Comparison of ENCODE assay signal across 9 cellular contexts in the genomic region with DNA sequence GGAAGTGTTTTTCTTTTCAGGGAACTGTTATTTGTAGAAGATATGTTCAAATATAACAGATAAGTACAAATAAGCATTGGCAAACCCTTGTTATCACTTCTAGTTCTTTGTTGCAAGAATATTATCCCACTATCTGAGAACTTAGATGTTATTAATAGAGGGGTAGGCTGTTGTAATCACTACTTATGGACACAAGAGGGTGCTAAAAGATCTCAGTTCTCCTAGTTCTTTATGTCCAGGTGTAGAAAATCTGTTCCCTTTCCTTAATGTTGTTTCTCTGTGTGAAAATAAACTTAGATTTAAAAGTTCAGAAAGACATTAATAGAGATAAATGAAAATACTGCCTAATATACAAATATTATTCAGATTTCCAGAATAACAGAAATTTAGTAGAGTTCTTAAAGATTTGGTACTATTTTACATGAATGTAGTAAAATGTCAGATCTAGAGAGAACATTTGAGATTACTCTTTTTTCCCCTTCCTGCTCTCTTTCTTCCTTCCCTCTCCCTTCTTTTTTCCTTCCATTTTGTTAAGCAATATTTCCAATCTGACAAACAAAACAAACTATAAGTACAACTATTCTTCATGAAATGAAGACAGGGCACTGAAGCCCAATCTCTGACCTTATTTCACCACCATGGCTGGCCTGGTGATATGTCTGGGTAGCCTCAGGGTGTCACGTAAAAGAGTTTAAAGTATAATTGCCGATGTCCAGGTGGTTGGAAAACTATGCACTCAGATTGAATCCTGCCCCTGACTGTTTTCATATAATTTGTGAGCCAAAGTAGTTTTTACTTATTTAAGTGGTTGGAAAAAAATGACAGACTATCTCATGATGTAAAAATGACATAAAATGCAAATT. TPM values are rescaled to one million over a fixed set of nuclear protein-coding genes. Genes with fewer than 3 reads are reported as not detected.
DNase-seq lines count a peak whose midpoint lies in the region; ATAC-seq, FAIRE-seq and TF ChIP-seq lines count a peak whose summit lies in the region.
"Had no signal": no experiment of that assay in that cellular context is flagged by ENCODE, and none has a peak within 500 bp of the region (broad histone marks: within the 10 kb centered on the region; RNA-seq: fewer than 3 reads in every experiment).

No MANE protein-coding gene starts in this region.

- no peaks in the 10 kb centered on the region for H3K36me3 ChIP-seq in PC-9 (ENCODE audit: low read depth)
- H3K36me3 ChIP-seq in pancreas, result no peaks in the 10 kb centered on the region
- no peaks in the 10 kb centered on the region for H3K36me3 ChIP-seq in effector memory CD4-positive, alpha-beta T cell (ENCODE audit: control insufficient read depth, insufficient read depth, low read length)

- H3K9me2 ChIP-seq in PC-9 (ENCODE audit: insufficient read depth), result no peaks in the 10 kb centered on the region

- BruUV-seq in PC-9 (replicated peaks; lab: Mats Ljungman, UMichigan), result no TSS peak

- 29 to 36% methylated on average over 2 of the region's 2 CpGs for WGBS in pancreas, 2 donors

- no peak for TF ChIP-seq POLR2A in erythroblast (IDR thresholded peaks at IDR 0.05; ENCODE audit: low read length)

- H3K4me1 Mint-ChIP-seq in CD14-positive monocyte, result no peaks in the 10 kb centered on the region
- H3K4me1 Mint-ChIP-seq in stimulated activated memory B cell treated with anti-CD40 and anti-IgM and Interleukin-4, amounts not matched to agents 10 μg/mL and 1 μg/mL and 100 μg/mL, for 72 hours, result no peaks in the 10 kb centered on the region
- H3K4me1 Mint-ChIP-seq: IgD-negative memory B cell had no signal

- H2AFZ ChIP-seq in PC-9, result no peak overlapping the region

- no peak overlapping the region for H3K27ac Mint-ChIP-seq in CD14-positive monocyte
- no peak overlapping the region for H3K27ac Mint-ChIP-seq in stimulated activated memory B cell treated with anti-CD40 and anti-IgM and Interleukin-4, amounts not matched to agents 10 μg/mL and 1 μg/mL and 100 μg/mL, for 72 hours
- H3K27ac Mint-ChIP-seq: IgD-negative memory B cell had no signal

- TF ChIP-seq CTCF in CD14-positive monocyte (IDR thresholded peaks at IDR 0.05), result peak; percentile 81
- TF ChIP-seq CTCF in PC-9 (conservative IDR thresholded peaks at IDR 0.05), result peak; percentile 83
- TF ChIP-seq CTCF in pancreas (IDR thresholded peaks at IDR 0.05), result peak; percentile 36 to 61 (median 58)

- DNase-seq in CD14-positive monocyte (ENCODE audit: low spot score), result no peak
- peak in 1 of 2 experiments; percentile 42 for DNase-seq in PC-9
- DNase-seq in erythroblast (lab: John Stamatoyannopoulos, UW), result peak; percentile 16 to 42
- no peak for DNase-seq in pancreas
- DNase-seq in effector memory CD4-positive, alpha-beta T cell, result no peak

- H3K4me3 ChIP-seq in PC-9 (no peak overlapping the region), pancreas (no peak overlapping the region)
- H3K4me3 ChIP-seq in effector memory CD4-positive, alpha-beta T cell (ENCODE audit: insufficient read depth, low read depth, low read length, poor library complexity, severe bottlenecking), result no peak overlapping the region

- H3K9me3 ChIP-seq in PC-9 (ENCODE audit: insufficient read depth, low read depth) (no peaks in the 10 kb centered on the region), pancreas (no peaks in the 10 kb centered on the region)
- H3K9me3 ChIP-seq in effector memory CD4-positive, alpha-beta T cell (ENCODE audit: control insufficient read depth, low read length), result no peaks in the 10 kb centered on the region

- no peaks in the 10 kb centered on the region for H3F3A ChIP-seq in PC-9 (ENCODE audit: insufficient read depth, low read depth)

- H3K27me3 ChIP-seq in PC-9 (ENCODE audit: insufficient read depth, low read depth), result no peaks in the 10 kb centered on the region
- no peaks in the 10 kb centered on the region for H3K27me3 ChIP-seq in pancreas
- no peaks in the 10 kb centered on the region for H3K27me3 ChIP-seq in effector memory CD4-positive, alpha-beta T cell (replicated peaks; ENCODE audit: control insufficient read depth, insufficient read depth, low read length, poor library complexity, severe bottlenecking)

- no peaks in the 10 kb centered on the region for H3K9me3 Mint-ChIP-seq in CD14-positive monocyte
- H3K9me3 Mint-ChIP-seq in stimulated activated memory B cell treated with anti-CD40 and anti-IgM and Interleukin-4, amounts not matched to agents 10 μg/mL and 1 μg/mL and 100 μg/mL, for 72 hours, result no peaks in the 10 kb centered on the region
- H3K9me3 Mint-ChIP-seq: IgD-negative memory B cell had no signal

- H3K4me2 ChIP-seq in PC-9, result no peak overlapping the region

- H3K79me2 ChIP-seq in PC-9 (ENCODE audit: low read depth), result no peaks in the 10 kb centered on the region

- intact Hi-C loops in CD14-positive monocyte (cut with micrococcal nuclease) (loop anchor here in 1 of 2 donors (5.0 kb wide), 1 partner anchor 777 kb away; no protein-coding TSS in a partner anchor), PC-9 (cut with micrococcal nuclease; ENCODE audit: unreplicated experiment) (loop anchor here (1.0 to 10.0 kb wide), 7 partner anchors 62 to 1315 kb away; no protein-coding TSS in a partner anchor), pancreas (cut with DNase I) (loop anchor here in 2 of 3 donors (10.0 kb wide), 2 partner anchors 155 to 165 kb away; no protein-coding TSS in a partner anchor)

- POLR2A ChIA-PET in PC-9 (lab: Charles Lee; ENCODE audit: unreplicated experiment), result interaction anchor here (0.7 kb wide), 1 partner anchor 187 kb away, joined by 3 read pairs; no protein-coding TSS in a partner anchor

- CTCF ChIA-PET in PC-9 (lab: Charles Lee), result interaction anchor here (1.0 kb wide), 1 partner anchor 781 kb away, joined by 7 read pairs; no protein-coding TSS in a partner anchor

- peak; percentile 97 for FAIRE-seq in pancreas (lab: Jason Lieb, UNC)

- no peak overlapping the region for H3K4me3 Mint-ChIP-seq in CD14-positive monocyte
- H3K4me3 Mint-ChIP-seq in stimulated activated memory B cell treated with anti-CD40 and anti-IgM and Interleukin-4, amounts not matched to agents 10 μg/mL and 1 μg/mL and 100 μg/mL, for 72 hours, result no peak overlapping the region
- H3K4me3 Mint-ChIP-seq: IgD-negative memory B cell had no signal

- peaks cover 0 to 1% (median 0%) of the 10 kb centered on the region in 3 donors for H3K27me3 Mint-ChIP-seq in CD14-positive monocyte (ENCODE audit: low read depth in 3 of 3)
- no peaks in the 10 kb centered on the region for H3K27me3 Mint-ChIP-seq in stimulated activated memory B cell treated with anti-CD40 and anti-IgM and Interleukin-4, amounts not matched to agents 10 μg/mL and 1 μg/mL and 100 μg/mL, for 72 hours
- H3K27me3 Mint-ChIP-seq: IgD-negative memory B cell had no signal

- no peaks in the 10 kb centered on the region for H3K36me3 Mint-ChIP-seq in CD14-positive monocyte
- H3K36me3 Mint-ChIP-seq in stimulated activated memory B cell treated with anti-CD40 and anti-IgM and Interleukin-4, amounts not matched to agents 10 μg/mL and 1 μg/mL and 100 μg/mL, for 72 hours, result no peaks in the 10 kb centered on the region
- H3K36me3 Mint-ChIP-seq: IgD-negative memory B cell had no signal

- H3K4me1 ChIP-seq in PC-9 (replicated peaks; ENCODE audit: insufficient read depth) (no peaks in the 10 kb centered on the region), pancreas (no peaks in the 10 kb centered on the region)
- no peaks in the 10 kb centered on the region for H3K4me1 ChIP-seq in effector memory CD4-positive, alpha-beta T cell (ENCODE audit: control insufficient read depth, insufficient read depth, low read length, poor library complexity, severe bottlenecking)

- ATAC-seq in GM19043 (IDR thresholded peaks at IDR 0.05; ENCODE audit: low read depth, unreplicated experiment) (peak; percentile 85), HG03521 (IDR thresholded peaks at IDR 0.05; ENCODE audit: unreplicated experiment) (peak; percentile 58), pancreas (peak; percentile 68 to 88 (median 86))
- no peak for ATAC-seq in stimulated activated memory B cell treated with anti-CD40 and anti-IgM and Interleukin-4, amounts not matched to agents 10 μg/mL and 1 μg/mL and 100 μg/mL, for 72 hours

- no peak overlapping the region for H3K27ac ChIP-seq in PC-9
- H3K27ac ChIP-seq in pancreas, result no peak overlapping the region
- H3K27ac ChIP-seq in effector memory CD4-positive, alpha-beta T cell (ENCODE audit: insufficient read depth, low read length, poor library complexity, severe bottlenecking), result no peak overlapping the region

- H4K20me1 ChIP-seq in PC-9 (ENCODE audit: insufficient read depth), result no peaks in the 10 kb centered on the region

RNA-seq across cellular contexts. Expression of a gene that starts 43.6 kb away (rescaled TPM):
- polyA plus RNA-seq in CD14-positive monocyte (not detected), pancreas (1 to 10 TPM in 1 of 2 donors, not detected in 1; 1.8 TPM)
- total RNA-seq in PC-9 (2021) (1.0 TPM in 1 of 2 replicates, not detected in the other), pancreas (1 to 10 TPM in 1 of 6 donors, under 1 TPM in 1, not detected in 4; 0.47 to 2.3 TPM)
- polyA plus RNA-seq: IgD-negative memory B cell had no signal

Comparison
In these comparisons a context has a peak if more than half of its experiments do, and no peak if none do; other contexts are left out.
1. DNase-seq: peak in erythroblast (2 of 2); none in CD14-positive monocyte (single experiment), pancreas (0 of 6) and effector memory CD4-positive, alpha-beta T cell (0 of 3).
2. Peak in every context shown above with its lines, with median percentiles within 50 percentile points of each other: CTCF ChIP-seq.